10 cellular contexts compared by ENCODE assay signal in genomic region chr7:5237286-5237685, GRCh38. TPM values are rescaled to one million over a fixed set of nuclear protein-coding genes. Genes with fewer than 3 reads are reported as not detected.
A peak's percentile ranks its signal among the peaks of the same experiment; 100 is the strongest.
DNase-seq lines count a peak whose midpoint lies in the region; ATAC-seq and TF ChIP-seq lines count a peak whose summit lies in the region.
"Had no signal": no experiment of that assay in that cellular context is flagged by ENCODE, and none has a peak within 500 bp of the region (broad histone marks: within the 10 kb centered on the region; RNA-seq: fewer than 3 reads in every experiment).

No MANE protein-coding gene starts in this region.

- DNase-seq in GM04504 (ENCODE audit: low read depth) (peak; percentile 48), ascending aorta (ENCODE audit: low spot score in 2 of 2) (peak; percentile 56 to 76), hippocampal formation (lab: John Stamatoyannopoulos, UW) (peak; percentile 66 to 72), spleen (peak; percentile 82), Caco-2 (no peak), NCI-H1930 (lab: John Stamatoyannopoulos, UW) (no peak)
- DNase-seq: activated naive CD4-positive, alpha-beta T cell had no signal

- H3K27me3 ChIP-seq in ascending aorta, result no peaks in the 10 kb centered on the region
- H3K27me3 ChIP-seq in spleen (replicated peaks in 1 of 7), result peaks cover 0 to 20% (median 3%) of the 10 kb centered on the region in 7 donors
- H3K27me3 ChIP-seq in Caco-2 (replicated peaks; ENCODE audit: control insufficient read depth, insufficient read depth, low read length), result no peaks in the 10 kb centered on the region
- H3K27me3 ChIP-seq: Peyer's patch had no signal

- no peaks in the 10 kb centered on the region for H3K9me3 ChIP-seq in ascending aorta
- H3K9me3 ChIP-seq in spleen, result no peaks in the 10 kb centered on the region
- H3K9me3 ChIP-seq in Caco-2, result no peaks in the 10 kb centered on the region
- H3K9me3 ChIP-seq: Peyer's patch had no signal

- no TSS peak for BruUV-seq in Caco-2 (replicated peaks; lab: Mats Ljungman, UMichigan)

- no peak for TF ChIP-seq POLR2A in spleen (IDR thresholded peaks at IDR 0.05)

- H3K4me1 ChIP-seq in ascending aorta (peaks cover 3% of the 10 kb centered on the region in 2 donors), spleen (peaks cover 11 to 74% (median 49%) of the 10 kb centered on the region in 6 donors), Caco-2 (peaks cover 13% of the 10 kb centered on the region)

- no peak overlapping the region for H3K27ac ChIP-seq in ascending aorta
- peak overlapping the region in 5 of 8 donors; percentile 28 to 71 (median 56) for H3K27ac ChIP-seq in spleen

- H3K36me3 Mint-ChIP-seq in Caco-2 (ENCODE audit: insufficient read depth, unreplicated experiment), result peaks cover 5% of the 10 kb centered on the region

- intact Hi-C loops in ascending aorta (cut with DNase I), result no loop called here
- intact Hi-C loops in spleen (cut with DNase I; ENCODE audit: low total_unique reads), result no loop called here
- intact Hi-C loops in Caco-2 (cut with micrococcal nuclease; ENCODE audit: unreplicated experiment), result no loop called here

- no peaks in the 10 kb centered on the region for H3K27me3 Mint-ChIP-seq in Caco-2 (ENCODE audit: insufficient read depth, unreplicated experiment)

- H3K4me3 Mint-ChIP-seq in Caco-2 (ENCODE audit: unreplicated experiment), result no peak overlapping the region

- H3K9me3 Mint-ChIP-seq in Caco-2 (ENCODE audit: unreplicated experiment), result no peaks in the 10 kb centered on the region

- H3K27ac Mint-ChIP-seq in Caco-2 (ENCODE audit: unreplicated experiment), result no peak overlapping the region

- POLR2A ChIA-PET in Caco-2 (lab: Charles Lee), result no interaction called here

- ATAC-seq in HG02798 (IDR thresholded peaks at IDR 0.05; ENCODE audit: poor library complexity, unreplicated experiment) (no peak), GM21619 (IDR thresholded peaks at IDR 0.05; ENCODE audit: unreplicated experiment) (no peak)

- H3K36me3 ChIP-seq in ascending aorta (peaks cover 3 to 9% of the 10 kb centered on the region in 2 donors), spleen (peaks cover 0 to 13% (median 6%) of the 10 kb centered on the region in 6 donors), Caco-2 (ENCODE audit: control insufficient read depth, insufficient read depth, low read length) (no peaks in the 10 kb centered on the region; the same call in 1 of the 2 replicates)

- no peak for TF ChIP-seq CTCF in ascending aorta (IDR thresholded peaks at IDR 0.05)
- TF ChIP-seq CTCF in spleen (IDR thresholded peaks at IDR 0.05 in 8 of 11, conservative IDR thresholded peaks at IDR 0.05 in 3 of 11), result no peak
- no peak for TF ChIP-seq CTCF in Caco-2 (IDR thresholded peaks at IDR 0.05; ENCODE audit: insufficient read depth in 1 of 2, low read depth in 1 of 2, low read length in 1 of 2, severe bottlenecking in 1 of 2, unreplicated experiment in 1 of 2)

- no peaks in the 10 kb centered on the region for H3K4me1 Mint-ChIP-seq in Caco-2 (ENCODE audit: low read depth, unreplicated experiment)

- 17 to 29% (median 25%) methylated on average over 21 of the region's 21 CpGs for WGBS in spleen, 5 donors

- H3K4me3 ChIP-seq in ascending aorta (peak overlapping the region in 1 of 2 donors; percentile 5), spleen (peak overlapping the region in 1 of 8 donors; percentile 37), Caco-2 (ENCODE audit: low read depth, low read length) (no peak overlapping the region)
- H3K4me3 ChIP-seq: Peyer's patch had no signal

- CTCF ChIA-PET in Caco-2 (lab: Charles Lee), result no interaction called here

RNA-seq across cellular contexts. Expression of gene SLC29A4, which starts 45.5 kb away (rescaled TPM):
- 3.2 TPM for total RNA-seq in ascending aorta
- total RNA-seq in spleen, result 1 to 10 TPM in 6 of 7 donors, under 1 TPM in 1; 0.33 to 2.9 (median 2.4) TPM
- polyA plus RNA-seq in spleen, result 1 to 10 TPM in 2 of 3 donors, under 1 TPM in 1; 0.67 to 2.2 (median 1.1) TPM
- 34.6 and 38.4 TPM in 2 replicates for total RNA-seq in Caco-2 (2022)

RNA-seq across cellular contexts. Expression of gene WIPI2, which starts 47.3 kb away (rescaled TPM):
- total RNA-seq in ascending aorta (21.1 TPM), spleen (10 to 100 TPM; 56.8 to 65.7 (median 64.0) TPM), Caco-2 (2022) (70.3 and 81.6 TPM in 2 replicates)
- polyA plus RNA-seq in spleen, result 10 to 100 TPM; 32.6 to 38.2 (median 33.2) TPM

Comparison
In these comparisons a context has a peak if more than half of its experiments do, and no peak if none do; other contexts are left out.
1. DNase-seq: peak in GM04504 (single experiment), ascending aorta (2 of 2), hippocampal formation (2 of 2) and spleen (single experiment); none in Caco-2 (0 of 2) and NCI-H1930 (0 of 2).
2. H3K27ac ChIP-seq: peak in spleen (5 of 8); none in ascending aorta (0 of 2).